Comparison of ENCODE assay signal across 1 cellular context in genomic region chr4:40648742-40649281, GRCh38.
TF ChIP-seq lines count a peak whose summit lies in the region.

No MANE protein-coding gene starts in this region.

TF ChIP-seq in IMR-90, 13 proteins besides CTCF, POLR2A, EP300 and RAD21:
- TF ChIP-seq CEBPB (IDR thresholded peaks at IDR 0.05; ENCODE audit: low read depth, low read length) (no peak), MAFK (IDR thresholded peaks at IDR 0.05; ENCODE audit: low read depth, low read length) (peak; percentile 80)
